25 cellular contexts compared by ENCODE assay signal in genomic region chr1:29280780-29281131, GRCh38. TPM values are rescaled to one million over a fixed set of nuclear protein-coding genes. Genes with fewer than 3 reads are reported as not detected.
A peak's percentile ranks its signal among the peaks of the same experiment; 100 is the strongest.
DNase-seq lines count a peak whose midpoint lies in the region; ATAC-seq and TF ChIP-seq lines count a peak whose summit lies in the region.
"Had no signal": no experiment of that assay in that cellular context is flagged by ENCODE, and none has a peak within 500 bp of the region (broad histone marks: within the 10 kb centered on the region; RNA-seq: fewer than 3 reads in every experiment).

No MANE protein-coding gene starts in this region.

- TF ChIP-seq EP300 in stomach (IDR thresholded peaks at IDR 0.05), result no peak

- H3K36me3 Mint-ChIP-seq in progenitor cell of endocrine pancreas (ENCODE audit: insufficient read depth), result peaks cover 16% of the 10 kb centered on the region

- H3K27ac Mint-ChIP-seq in progenitor cell of endocrine pancreas, result no peak overlapping the region
- H3K27ac Mint-ChIP-seq: activated B cell treated with CpG ODN at 0.5 μM for 24 hours; activated CD4-positive, alpha-beta memory T cell treated with anti-CD3 and anti-CD28 coated beads, Interleukin-2, amount 10 ng/mL, durations not matched to agents 7 days and 5 days had no signal

- H3K4me3 Mint-ChIP-seq in progenitor cell of endocrine pancreas (ENCODE audit: low read depth), result no peak overlapping the region
- H3K4me3 Mint-ChIP-seq: activated B cell treated with CpG ODN at 0.5 μM for 24 hours; activated CD4-positive, alpha-beta memory T cell treated with anti-CD3 and anti-CD28 coated beads, Interleukin-2, amount 10 ng/mL, durations not matched to agents 7 days and 5 days had no signal

- H3K4me1 ChIP-seq in Panc1 (ENCODE audit: control insufficient read depth, insufficient read depth, low read length) (no peaks in the 10 kb centered on the region), stomach (peaks cover 0 to 7% (median 2%) of the 10 kb centered on the region in 4 donors)
- H3K4me1 ChIP-seq: gastrocnemius medialis, psoas muscle, tibial artery had no signal

- no peaks in the 10 kb centered on the region for H3K9me3 ChIP-seq in Panc1 (ENCODE audit: control insufficient read depth, insufficient read depth, low read depth, low read length)
- H3K9me3 ChIP-seq in stomach, result no peaks in the 10 kb centered on the region
- H3K9me3 ChIP-seq: gastrocnemius medialis, psoas muscle, tibial artery had no signal

- 0 out of 2 replicates have a peak, but pooled peaks have one; percentile 12 for ATAC-seq in Panc1
- ATAC-seq: gastrocnemius medialis, psoas muscle had no signal

- intact Hi-C loops in Panc1 (cut with micrococcal nuclease; ENCODE audit: unreplicated experiment), result no loop called here
- intact Hi-C loops in stomach (cut with DNase I; ENCODE audit: low total_unique reads), result no loop called here

- TF ChIP-seq POLR2A in stomach (IDR thresholded peaks at IDR 0.05), result no peak

- no peaks in the 10 kb centered on the region for H3K4me1 Mint-ChIP-seq in progenitor cell of endocrine pancreas (ENCODE audit: low read depth)

- no peak overlapping the region for H3K4me3 ChIP-seq in Panc1 (ENCODE audit: low read depth in 2 of 2, low read length in 2 of 2)
- no peak overlapping the region for H3K4me3 ChIP-seq in cardiac fibroblast (replicated peaks in 1 of 2; ENCODE audit: low read depth in 2 of 2, low read length in 2 of 2)
- H3K4me3 ChIP-seq in stomach, result no peak overlapping the region
- H3K4me3 ChIP-seq: gastrocnemius medialis, neural progenitor cell, PC-9, psoas muscle, skin epidermis, tibial artery had no signal

- WGBS in stomach, 5 donors, result 79 to 92% (median 86%) methylated on average over 4 of the region's 4 CpGs

- DNase-seq in EL, result peak; percentile 65
- no peak for DNase-seq in Panc1 (ENCODE audit: low read depth, low spot score)
- peak; percentile 13 to 33 for DNase-seq in cardiac fibroblast (ENCODE audit: low read depth in 2 of 2)
- DNase-seq in iris pigment epithelial cell (ENCODE audit: low read depth), result peak; percentile 63
- no peak for DNase-seq in stomach
- DNase-seq in glomerular visceral epithelial cell (ENCODE audit: extremely low spot score), result no peak
- no peak for DNase-seq in progenitor cell of endocrine pancreas (ENCODE audit: low spot score, unreplicated experiment)
- no peak for DNase-seq in NCI-H1048 (lab: John Stamatoyannopoulos, UW)
- DNase-seq: activated B cell treated with CpG ODN at 0.5 μM for 24 hours; activated CD4-positive, alpha-beta memory T cell treated with anti-CD3 and anti-CD28 coated beads, Interleukin-2, amount 10 ng/mL, durations not matched to agents 7 days and 5 days; activated naive CD4-positive, alpha-beta T cell treated with Interleukin-2 at 50 U/mL for 16 hours; COR-L47; gastrocnemius medialis; KG1; left cardiac atrium; MV-4-11; NCI-H1694 treated with DMSO at 0.1 percent for 48 hours; NCI-H2227 treated with DMSO at 0.1 percent for 48 hours; PC-9; psoas muscle; stimulated activated CD4-positive, alpha-beta T cell treated with anti-CD3 and anti-CD28 coated beads, Interleukin-2, amount 100 ng/mL, for 24 hours; stimulated activated naive CD4-positive, alpha-beta T cell treated with Interleukin-2 at 50 U/mL for 16 hours; tibial artery had no signal

- H3K36me3 ChIP-seq in Panc1 (ENCODE audit: control insufficient read depth, insufficient read depth, low read length), result no peaks in the 10 kb centered on the region
- peaks cover 0 to 37% (median 28%) of the 10 kb centered on the region in 4 donors for H3K36me3 ChIP-seq in stomach
- H3K36me3 ChIP-seq: neural progenitor cell had no signal

- POLR2A ChIA-PET in Panc1 (lab: Charles Lee), result no interaction called here

- no TSS peak for BruUV-seq in Panc1 (replicated peaks; lab: Mats Ljungman, UMichigan)

- no peaks in the 10 kb centered on the region for H3K27me3 ChIP-seq in Panc1 (ENCODE audit: control insufficient read depth, insufficient read depth, low read length)
- no peaks in the 10 kb centered on the region for H3K27me3 ChIP-seq in stomach
- H3K27me3 ChIP-seq: gastrocnemius medialis, neural progenitor cell, tibial artery had no signal

- no peak overlapping the region for H3K27ac ChIP-seq in Panc1 (ENCODE audit: low read length)
- no peak overlapping the region for H3K27ac ChIP-seq in stomach
- H3K27ac ChIP-seq: gastrocnemius medialis, neural progenitor cell, PC-9, psoas muscle, skin epidermis, tibial artery had no signal

- in situ Hi-C loops in Panc1 (cut with HindIII; ENCODE audit: low pct_unique_long_range_greater_than_20kb, low sequenced_read_pairs), result no loop called here

- H3K27me3 Mint-ChIP-seq in progenitor cell of endocrine pancreas, result no peaks in the 10 kb centered on the region
- H3K27me3 Mint-ChIP-seq: activated B cell treated with CpG ODN at 0.5 μM for 24 hours had no signal

- CTCF ChIA-PET in Panc1 (lab: Charles Lee), result no interaction called here

- TF ChIP-seq CTCF in Panc1 (IDR thresholded peaks at IDR 0.05) (no peak), cardiac fibroblast (IDR thresholded peaks at IDR 0.05; ENCODE audit: low read depth, low read length) (no peak), stomach (IDR thresholded peaks at IDR 0.05) (no peak), progenitor cell of endocrine pancreas (IDR thresholded peaks at IDR 0.05; ENCODE audit: unreplicated experiment) (no peak)

- peaks cover 4% of the 10 kb centered on the region for H3K9me3 Mint-ChIP-seq in progenitor cell of endocrine pancreas (ENCODE audit: low read depth)
- H3K9me3 Mint-ChIP-seq: activated CD4-positive, alpha-beta memory T cell treated with anti-CD3 and anti-CD28 coated beads, Interleukin-2, amount 10 ng/mL, durations not matched to agents 7 days and 5 days; neural progenitor cell had no signal

RNA-seq across cellular contexts. Expression of gene PTPRU, which starts 44.4 kb away (rescaled TPM):
- 0.72 TPM for total RNA-seq in Panc1 (2021; ENCODE audit: unreplicated experiment)
- polyA plus RNA-seq in Panc1 (2012; ENCODE audit: insufficient read length), result 2.4 TPM
- 10 to 100 TPM in 2 of 5 donors, 1 to 10 TPM in 2, under 1 TPM in 1; 0.29 to 17.5 (median 8.0) TPM for total RNA-seq in stomach
- 1 to 10 TPM; 4.9 to 5.4 (median 5.2) TPM for polyA plus RNA-seq in stomach
- total RNA-seq in progenitor cell of endocrine pancreas, result 74.0 and 79.4 TPM in 2 replicates

RNA-seq across cellular contexts. Expression of gene MECR, which starts 50.0 kb away (rescaled TPM):
- total RNA-seq in Panc1 (2021; ENCODE audit: unreplicated experiment), result 25.7 TPM
- polyA plus RNA-seq in Panc1 (2012; ENCODE audit: insufficient read length), result 31.2 TPM
- total RNA-seq in stomach, result 10 to 100 TPM in 4 of 5 donors, 1 to 10 TPM in 1; 8.9 to 47.8 (median 17.4) TPM
- polyA plus RNA-seq in stomach, result 10 to 100 TPM; 16.0 to 20.1 (median 18.2) TPM
- 28.8 and 35.9 TPM in 2 replicates for total RNA-seq in progenitor cell of endocrine pancreas

Comparison
In these comparisons a context has a peak if more than half of its experiments do, and no peak if none do; other contexts are left out.
1. DNase-seq: peak in EL (single experiment), cardiac fibroblast (2 of 2) and iris pigment epithelial cell (single experiment); none in Panc1 (single experiment), stomach (single experiment), glomerular visceral epithelial cell (single experiment), progenitor cell of endocrine pancreas (single experiment) and NCI-H1048 (single experiment).